In the genomic region with DNA sequence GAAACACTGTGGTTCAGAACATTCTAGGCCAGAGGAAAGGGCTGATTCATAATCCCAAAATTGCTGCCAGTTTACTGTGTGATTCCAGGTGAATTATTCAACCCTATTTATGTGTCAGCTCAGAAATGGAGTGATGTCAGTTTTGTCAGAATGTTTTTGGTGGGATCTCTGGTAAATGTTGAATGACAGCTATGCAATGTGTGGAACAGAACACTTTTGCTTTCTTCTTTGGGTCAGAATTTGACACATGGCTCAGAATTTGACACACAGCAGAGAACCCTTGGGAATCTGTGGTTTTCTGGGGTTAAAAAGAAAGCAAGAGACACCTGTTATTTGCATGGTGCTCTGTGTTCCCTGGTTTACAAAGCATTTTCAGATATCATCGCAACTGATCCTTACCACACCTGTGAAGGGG, we compare ENCODE assay signal across 1 cellular context.
TF ChIP-seq lines count a peak whose summit lies in the region.

No MANE protein-coding gene starts in this region.

TF ChIP-seq in GM23338, 12 proteins besides CTCF, POLR2A, EP300 and RAD21 (continued from another document):
- TF ChIP-seq ZNF462 (CRISPR knock-in tag; IDR thresholded peaks at IDR 0.05) (no peak), EZH2phosphoT487 (IDR thresholded peaks at IDR 0.05; ENCODE audit: unreplicated experiment) (no peak), CREB1 (CRISPR knock-in tag; IDR thresholded peaks at IDR 0.05; ENCODE audit: low read depth) (no peak), ETS1 (IDR thresholded peaks at IDR 0.05) (no peak), JUNB (IDR thresholded peaks at IDR 0.05; ENCODE audit: unreplicated experiment) (no peak), STAT1 (IDR thresholded peaks at IDR 0.05; ENCODE audit: unreplicated experiment) (no peak), EZH2 (IDR thresholded peaks at IDR 0.05; ENCODE audit: low read depth, unreplicated experiment) (no peak)
